Comparison of ENCODE assay signal across 1 cellular context in genomic region chr6:30344868-30345671, GRCh38.
TF ChIP-seq lines count a peak whose summit lies in the region.

Gene RPP21, plus strand, starts transcription at chr6:30345156. Its CDS starts 16 bp downstream, at chr6:30345172.

TF ChIP-seq in K562, 482 proteins besides CTCF, POLR2A, EP300 and RAD21 (continued from another document and continues in another):
- TF ChIP-seq ZMIZ1 (IDR thresholded peaks at IDR 0.05; ENCODE audit: low read depth in 2 of 2, low read length in 2 of 2) (no peak), POLR3A (IDR thresholded peaks at IDR 0.05; ENCODE audit: borderline replicate concordance, extremely low read depth, insufficient read depth, insufficient read length) (no peak), BCOR (IDR thresholded peaks at IDR 0.05) (peak; percentile 64), ZNF57 (CRISPR knock-in tag; IDR thresholded peaks at IDR 0.05) (no peak), KDM2B (CRISPR knock-in tag; IDR thresholded peaks at IDR 0.05) (peak; percentile 77; the same call in 1 of the 2 replicates), SMAD1 (IDR thresholded peaks at IDR 0.05; ENCODE audit: low read depth, low read length, partially characterized antibody) (peak; percentile 79), ZNF584 (CRISPR knock-in tag; IDR thresholded peaks at IDR 0.05; ENCODE audit: low read depth) (no peak), RBM14 (IDR thresholded peaks at IDR 0.05; ENCODE audit: borderline replicate concordance, insufficient read depth, low read depth, low read length) (no peak), E2F8 (IDR thresholded peaks at IDR 0.05; ENCODE audit: low read depth, partially characterized antibody) (no peak), ADNP (tag; IDR thresholded peaks at IDR 0.05) (no peak), KLF1 (tag; IDR thresholded peaks at IDR 0.05) (peak; percentile 57; the same call in 1 of the 2 replicates), SRF (CRISPR knock-in tag; IDR thresholded peaks at IDR 0.05) (0 out of 4 replicates have a peak, but pooled peaks of 1 of the 2 experiments have one; percentile 20), NCOA1 (IDR thresholded peaks at IDR 0.05; ENCODE audit: low read depth) (no peak), MLX (CRISPR knock-in tag; conservative IDR thresholded peaks at IDR 0.05) (no peak), ZNF436 (CRISPR knock-in tag; IDR thresholded peaks at IDR 0.05) (no peak), RBM25 (IDR thresholded peaks at IDR 0.05; ENCODE audit: low read depth, low read length, severe bottlenecking) (no peak), ZBTB43 (CRISPR knock-in tag; IDR thresholded peaks at IDR 0.05) (no peak), ESRRB (CRISPR knock-in tag; IDR thresholded peaks at IDR 0.05; ENCODE audit: borderline replicate concordance) (no peak), ZHX1 (conservative IDR thresholded peaks at IDR 0.05; ENCODE audit: low read length) (no peak), ZNF174 (CRISPR knock-in tag; IDR thresholded peaks at IDR 0.05) (no peak), ZNF668 (CRISPR knock-in tag; IDR thresholded peaks at IDR 0.05) (no peak), ZC3H8 (IDR thresholded peaks at IDR 0.05) (no peak), TCF7L2 (IDR thresholded peaks at IDR 0.05; ENCODE audit: low read depth, low read length) (no peak), L3MBTL2 (IDR thresholded peaks at IDR 0.05) (peak; percentile 75), SMARCB1 (IDR thresholded peaks at IDR 0.05; ENCODE audit: insufficient read length, low read depth) (no peak), ZBTB17 (CRISPR knock-in tag; IDR thresholded peaks at IDR 0.05) (peak; percentile 56), UBTF (IDR thresholded peaks at IDR 0.05; ENCODE audit: borderline replicate concordance in 1 of 2, low read depth in 2 of 2, low read length in 2 of 2) (peak in 1 of 2 experiments; percentile 38; a peak in 1 of 4 replicates), REST (CRISPR knock-in tag; IDR thresholded peaks at IDR 0.05; ENCODE audit: low read depth) (peak; percentile 64; the same call in 1 of the 2 replicates), POLR2B (IDR thresholded peaks at IDR 0.05; ENCODE audit: low read depth, partially characterized antibody) (peak; percentile 95), RBM39 (optimal IDR thresholded peaks at IDR 0.05; ENCODE audit: low read depth, low read length) (no peak)
- TF ChIP-seq, protein P1, sequence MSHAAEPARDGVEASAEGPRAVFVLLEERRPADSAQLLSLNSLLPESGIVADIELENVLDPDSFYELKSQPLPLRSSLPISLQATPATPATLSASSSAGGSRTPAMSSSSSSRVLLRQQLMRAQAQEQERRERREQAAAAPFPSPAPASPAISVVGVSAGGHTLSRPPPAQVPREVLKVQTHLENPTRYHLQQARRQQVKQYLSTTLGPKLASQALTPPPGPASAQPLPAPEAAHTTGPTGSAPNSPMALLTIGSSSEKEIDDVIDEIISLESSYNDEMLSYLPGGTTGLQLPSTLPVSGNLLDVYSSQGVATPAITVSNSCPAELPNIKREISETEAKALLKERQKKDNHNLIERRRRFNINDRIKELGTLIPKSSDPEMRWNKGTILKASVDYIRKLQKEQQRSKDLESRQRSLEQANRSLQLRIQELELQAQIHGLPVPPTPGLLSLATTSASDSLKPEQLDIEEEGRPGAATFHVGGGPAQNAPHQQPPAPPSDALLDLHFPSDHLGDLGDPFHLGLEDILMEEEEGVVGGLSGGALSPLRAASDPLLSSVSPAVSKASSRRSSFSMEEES (CRISPR knock-in tag; IDR thresholded peaks at IDR 0.05) = no peak
- TF ChIP-seq, protein P2, sequence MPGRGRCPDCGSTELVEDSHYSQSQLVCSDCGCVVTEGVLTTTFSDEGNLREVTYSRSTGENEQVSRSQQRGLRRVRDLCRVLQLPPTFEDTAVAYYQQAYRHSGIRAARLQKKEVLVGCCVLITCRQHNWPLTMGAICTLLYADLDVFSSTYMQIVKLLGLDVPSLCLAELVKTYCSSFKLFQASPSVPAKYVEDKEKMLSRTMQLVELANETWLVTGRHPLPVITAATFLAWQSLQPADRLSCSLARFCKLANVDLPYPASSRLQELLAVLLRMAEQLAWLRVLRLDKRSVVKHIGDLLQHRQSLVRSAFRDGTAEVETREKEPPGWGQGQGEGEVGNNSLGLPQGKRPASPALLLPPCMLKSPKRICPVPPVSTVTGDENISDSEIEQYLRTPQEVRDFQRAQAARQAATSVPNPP (IDR thresholded peaks at IDR 0.05; ENCODE audit: borderline replicate concordance, insufficient read depth, insufficient read length) = no peak
- TF ChIP-seq, protein P3, sequence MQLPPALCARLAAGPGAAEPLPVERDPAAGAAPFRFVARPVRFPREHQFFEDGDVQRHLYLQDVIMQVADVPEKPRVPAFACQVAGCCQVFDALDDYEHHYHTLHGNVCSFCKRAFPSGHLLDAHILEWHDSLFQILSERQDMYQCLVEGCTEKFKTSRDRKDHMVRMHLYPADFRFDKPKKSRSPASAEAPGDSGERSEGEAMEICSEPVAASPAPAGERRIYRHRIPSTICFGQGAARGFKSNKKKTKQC (CRISPR knock-in tag; IDR thresholded peaks at IDR 0.05) = peak; percentile 92
- TF ChIP-seq, protein P4, sequence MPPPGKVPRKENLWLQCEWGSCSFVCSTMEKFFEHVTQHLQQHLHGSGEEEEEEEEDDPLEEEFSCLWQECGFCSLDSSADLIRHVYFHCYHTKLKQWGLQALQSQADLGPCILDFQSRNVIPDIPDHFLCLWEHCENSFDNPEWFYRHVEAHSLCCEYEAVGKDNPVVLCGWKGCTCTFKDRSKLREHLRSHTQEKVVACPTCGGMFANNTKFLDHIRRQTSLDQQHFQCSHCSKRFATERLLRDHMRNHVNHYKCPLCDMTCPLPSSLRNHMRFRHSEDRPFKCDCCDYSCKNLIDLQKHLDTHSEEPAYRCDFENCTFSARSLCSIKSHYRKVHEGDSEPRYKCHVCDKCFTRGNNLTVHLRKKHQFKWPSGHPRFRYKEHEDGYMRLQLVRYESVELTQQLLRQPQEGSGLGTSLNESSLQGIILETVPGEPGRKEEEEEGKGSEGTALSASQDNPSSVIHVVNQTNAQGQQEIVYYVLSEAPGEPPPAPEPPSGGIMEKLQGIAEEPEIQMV (tag; conservative IDR thresholded peaks at IDR 0.05; ENCODE audit: low read depth) = no peak
